In the genomic region with DNA sequence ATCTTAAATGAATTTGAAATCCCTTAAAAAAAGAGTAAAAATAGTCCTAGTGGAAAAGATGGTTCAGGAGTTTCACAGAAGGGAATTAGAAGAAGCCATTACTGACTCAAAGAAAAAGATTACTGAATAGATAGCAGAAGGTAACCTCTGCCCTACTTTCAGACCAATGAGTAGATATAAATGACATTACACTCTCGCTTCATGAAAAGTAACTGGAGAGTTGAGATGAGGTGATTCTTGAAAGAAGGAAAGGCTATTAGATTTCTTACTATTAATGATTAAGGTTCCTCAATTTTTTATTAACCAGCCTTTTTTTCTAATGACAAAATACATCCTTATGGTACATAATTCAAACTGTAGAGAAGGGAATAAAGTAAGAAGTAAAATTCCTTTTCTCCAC, we compare ENCODE assay signal across 14 cellular contexts. TPM values are rescaled to one million over a fixed set of nuclear protein-coding genes. Genes with fewer than 3 reads are reported as not detected.
DNase-seq lines count a peak whose midpoint lies in the region; ATAC-seq and TF ChIP-seq lines count a peak whose summit lies in the region.
"Had no signal": no experiment of that assay in that cellular context is flagged by ENCODE, and none has a peak within 500 bp of the region (broad histone marks: within the 10 kb centered on the region; RNA-seq: fewer than 3 reads in every experiment).

No MANE protein-coding gene starts in this region.

- H3K9me3 ChIP-seq in SJSA1 (replicated peaks): no peaks in the 10 kb centered on the region
- H3K9me3 ChIP-seq: MG63, SJCRH30 had no signal

- no peaks in the 10 kb centered on the region for H3K9me3 Mint-ChIP-seq in HFFc6
- peaks cover 3% of the 10 kb centered on the region for H3K9me3 Mint-ChIP-seq in natural killer cell treated with Interleukin-12 subunit alpha and Interleukin-12 subunit beta and Interleukin-15 and Interleukin-18, amount 100 ng/mL, for 72 hours
- no peaks in the 10 kb centered on the region for H3K9me3 Mint-ChIP-seq in stimulated activated effector memory CD8-positive, alpha-beta T cell treated with anti-CD3 and anti-CD28 coated beads, Interleukin-12 subunit alpha, Interleukin-12 subunit beta, amount 100 ng/mL, for 72 hours

- H3K27me3 ChIP-seq in ACC112 (ENCODE audit: insufficient read depth, low read length) (no peaks in the 10 kb centered on the region), SJSA1 (replicated peaks) (no peaks in the 10 kb centered on the region)
- H3K27me3 ChIP-seq: MG63, SJCRH30 had no signal

- H2AFZ ChIP-seq in ACC112 (ENCODE audit: low read length, unreplicated experiment): no peak overlapping the region

- peak overlapping the region; percentile 99 for H3K27ac ChIP-seq in ACC112 (ENCODE audit: low read depth, low read length)
- peak overlapping the region; percentile 90 for H3K27ac ChIP-seq in SJSA1
- H3K27ac ChIP-seq: SJCRH30 had no signal

- H3K79me2 ChIP-seq in ACC112 (ENCODE audit: control insufficient read depth, insufficient read depth, low read length, unreplicated experiment): no peaks in the 10 kb centered on the region

- H3K4me3 Mint-ChIP-seq in HFFc6: no peak overlapping the region; the same call in 1 of the 2 replicates
- H3K4me3 Mint-ChIP-seq in natural killer cell treated with Interleukin-12 subunit alpha and Interleukin-12 subunit beta and Interleukin-15 and Interleukin-18, amount 100 ng/mL, for 72 hours: no peak overlapping the region
- no peak overlapping the region for H3K4me3 Mint-ChIP-seq in stimulated activated effector memory CD8-positive, alpha-beta T cell treated with anti-CD3 and anti-CD28 coated beads, Interleukin-12 subunit alpha, Interleukin-12 subunit beta, amount 100 ng/mL, for 72 hours

- DNase-seq in HFFc6: no peak
- DNase-seq in SJSA1 (ENCODE audit: low read depth in 1 of 2, low spot score in 2 of 2): no peak
- peak; percentile 32 for DNase-seq in kidney glomerular epithelial cell (lab: John Stamatoyannopoulos, UW)
- DNase-seq in SW480 (ENCODE audit: low spot score): no peak
- DNase-seq in natural killer cell treated with Interleukin-12 subunit alpha and Interleukin-12 subunit beta and Interleukin-15 and Interleukin-18, amount 100 ng/mL, for 72 hours (ENCODE audit: low spot score): no peak
- no peak for DNase-seq in stimulated activated effector memory CD8-positive, alpha-beta T cell treated with anti-CD3 and anti-CD28 coated beads, Interleukin-12 subunit alpha, Interleukin-12 subunit beta, amount 100 ng/mL, for 72 hours (ENCODE audit: low spot score in 2 of 2)
- no peak for DNase-seq in SW 1271 (lab: John Stamatoyannopoulos, UW)
- DNase-seq: DMS79, KG1, MG63, NCI-H1105, NCI-H1694 treated with DMSO at 0.1 percent for 48 hours, SJCRH30 had no signal

- ATAC-seq in natural killer cell treated with Interleukin-12 subunit alpha and Interleukin-12 subunit beta and Interleukin-15 and Interleukin-18, amount 100 ng/mL, for 72 hours: no peak
- ATAC-seq in stimulated activated effector memory CD8-positive, alpha-beta T cell treated with anti-CD3 and anti-CD28 coated beads, Interleukin-12 subunit alpha, Interleukin-12 subunit beta, amount 100 ng/mL, for 72 hours: no peak

- H3K4me3 ChIP-seq in ACC112 (ENCODE audit: low read depth, low read length) (no peak overlapping the region), SJSA1 (no peak overlapping the region)
- H3K4me3 ChIP-seq: MG63, SJCRH30 had no signal

- peaks cover 77% of the 10 kb centered on the region for H3K4me1 ChIP-seq in ACC112 (ENCODE audit: control insufficient read depth, insufficient read depth, low read length, unreplicated experiment)
- H3K4me1 ChIP-seq in SJSA1 (replicated peaks): peaks cover 77% of the 10 kb centered on the region

- H3K4me1 Mint-ChIP-seq in HFFc6 (ENCODE audit: low read depth): peaks cover 96% of the 10 kb centered on the region
- no peaks in the 10 kb centered on the region for H3K4me1 Mint-ChIP-seq in natural killer cell treated with Interleukin-12 subunit alpha and Interleukin-12 subunit beta and Interleukin-15 and Interleukin-18, amount 100 ng/mL, for 72 hours (ENCODE audit: low read depth in 2 of 2)
- no peaks in the 10 kb centered on the region for H3K4me1 Mint-ChIP-seq in stimulated activated effector memory CD8-positive, alpha-beta T cell treated with anti-CD3 and anti-CD28 coated beads, Interleukin-12 subunit alpha, Interleukin-12 subunit beta, amount 100 ng/mL, for 72 hours

- peaks cover 4% of the 10 kb centered on the region for H3K27me3 Mint-ChIP-seq in HFFc6 (ENCODE audit: insufficient read depth)
- H3K27me3 Mint-ChIP-seq in natural killer cell treated with Interleukin-12 subunit alpha and Interleukin-12 subunit beta and Interleukin-15 and Interleukin-18, amount 100 ng/mL, for 72 hours: peaks cover 0 to 2% of the 10 kb centered on the region in 2 donors

- H3K27ac Mint-ChIP-seq in HFFc6: peak overlapping the region; percentile 99
- no peak overlapping the region for H3K27ac Mint-ChIP-seq in natural killer cell treated with Interleukin-12 subunit alpha and Interleukin-12 subunit beta and Interleukin-15 and Interleukin-18, amount 100 ng/mL, for 72 hours
- H3K27ac Mint-ChIP-seq in stimulated activated effector memory CD8-positive, alpha-beta T cell treated with anti-CD3 and anti-CD28 coated beads, Interleukin-12 subunit alpha, Interleukin-12 subunit beta, amount 100 ng/mL, for 72 hours: no peak overlapping the region

- no peaks in the 10 kb centered on the region for H3K36me3 Mint-ChIP-seq in HFFc6 (ENCODE audit: low read depth)
- H3K36me3 Mint-ChIP-seq in natural killer cell treated with Interleukin-12 subunit alpha and Interleukin-12 subunit beta and Interleukin-15 and Interleukin-18, amount 100 ng/mL, for 72 hours: no peaks in the 10 kb centered on the region
- H3K36me3 Mint-ChIP-seq in stimulated activated effector memory CD8-positive, alpha-beta T cell treated with anti-CD3 and anti-CD28 coated beads, Interleukin-12 subunit alpha, Interleukin-12 subunit beta, amount 100 ng/mL, for 72 hours: no peaks in the 10 kb centered on the region

- no peak for TF ChIP-seq CTCF in HFFc6 (IDR thresholded peaks at IDR 0.05)

- peaks cover 3% of the 10 kb centered on the region; the same call in 1 of the 2 replicates for H3K36me3 ChIP-seq in ACC112 (ENCODE audit: insufficient read depth, low read length)
- no peaks in the 10 kb centered on the region for H3K36me3 ChIP-seq in SJSA1
- H3K36me3 ChIP-seq: MG63, SJCRH30 had no signal

RNA-seq across cellular contexts. Expression of a gene that starts 28.3 kb away (rescaled TPM):
- total RNA-seq in HFFc6 (2021; fragmentation: NEBNext Ultra II Directional; extraction: Animal tissue kit (Norgen Biotek cat#: 25700)): 1,000 to 10,000 TPM in 3 of 6 experiments, 100 to 1,000 TPM in 3; 877 to 1,071 (median 1,004) TPM
- total RNA-seq in SJSA1 (2014; rRNA removed; shearing (Covaris generic)): 47.8 and 65.3 TPM in 2 replicates
- not detected for total RNA-seq in natural killer cell treated with Interleukin-12 subunit alpha and Interleukin-12 subunit beta and Interleukin-15 and Interleukin-18, amount 100 ng/mL, for 72 hours

Comparison
In these comparisons a context has a peak if more than half of its experiments do, and no peak if none do; other contexts are left out.
1. RNA of a gene that starts 28.3 kb away (total RNA-seq): 877 to 1,071 TPM in HFFc6 and 47.8 to 65.3 TPM in SJSA1; not detected in natural killer cell treated with Interleukin-12 subunit alpha and Interleukin-12 subunit beta and Interleukin-15 and Interleukin-18, amount 100 ng/mL, for 72 hours; every median in the first group is over 10 times any median in the second.